ENCODE assay signal across 10 cellular contexts in the genomic region with DNA sequence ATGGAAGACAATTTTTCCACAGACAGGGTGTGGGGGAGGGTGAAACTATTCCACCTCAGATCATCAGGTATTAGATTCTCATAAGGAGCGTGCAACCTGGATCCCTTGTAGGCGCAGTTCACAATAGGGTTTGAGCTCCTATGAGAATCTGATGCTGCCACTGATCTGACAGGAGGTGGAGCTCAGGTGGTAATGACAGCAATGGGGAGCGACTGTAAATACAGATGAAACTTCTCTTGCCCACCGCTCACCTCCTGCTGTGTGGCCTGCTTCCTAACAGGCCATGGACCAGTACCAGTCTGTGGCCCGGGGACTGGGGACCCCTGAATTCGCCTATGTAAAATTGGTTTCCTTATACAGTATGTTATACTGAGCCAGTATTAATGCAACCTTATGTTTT. TPM values are rescaled to one million over a fixed set of nuclear protein-coding genes. Genes with fewer than 3 reads are reported as not detected.
"Had no signal": no experiment of that assay in that cellular context is flagged by ENCODE, and none has a peak within 500 bp of the region (broad histone marks: within the 10 kb centered on the region; RNA-seq: fewer than 3 reads in every experiment).

No MANE protein-coding gene starts in this region.

- H3K36me3 ChIP-seq: HAP-1 had no signal

- H3K9ac ChIP-seq: GM23248 had no signal

- DNase-seq: GM23248, GOT3, H7, IMR-90, KG1 had no signal

- H2AFZ ChIP-seq: GM23248 had no signal

- FAIRE-seq: HTR-8/SVneo, K562 had no signal

- ATAC-seq: HCT116, K562 had no signal

- H3K4me3 ChIP-seq: GM23248, HAP-1, K562 had no signal

- H3K4me1 ChIP-seq: HAP-1 had no signal

- H3K27ac ChIP-seq: GM23248 had no signal

RNA-seq across cellular contexts. Expression of a gene that starts 40.6 kb away (rescaled TPM):
- total RNA-seq: GM23248, HT-29, IMR-90 had no signal
- polyA plus RNA-seq: GM23248 had no signal
